1 cellular context compared by ENCODE assay signal in the genomic region with DNA sequence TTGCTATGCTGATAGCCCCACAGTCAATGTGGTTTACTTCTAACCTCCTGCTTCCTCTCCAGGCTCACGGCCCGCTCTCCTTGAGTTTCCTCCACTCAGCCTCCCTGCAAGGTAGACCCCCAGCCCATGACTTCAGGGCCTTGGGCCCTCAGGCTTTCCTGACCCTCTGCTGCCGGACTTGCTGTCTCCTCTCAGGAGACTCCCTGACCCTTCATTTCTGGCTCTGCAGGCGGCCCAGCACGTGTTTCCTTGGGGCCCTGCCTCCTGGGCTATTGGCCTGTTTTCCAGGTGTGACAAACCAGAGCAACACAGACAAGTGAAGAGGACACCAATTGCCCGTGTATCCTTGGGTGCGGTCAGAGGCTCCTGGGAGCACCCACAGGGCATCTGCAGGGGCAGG.
A peak's percentile ranks its signal among the peaks of the same experiment; 100 is the strongest.
TF ChIP-seq lines count a peak whose summit lies in the region.

No MANE protein-coding gene starts in this region.

TF ChIP-seq in H1, 55 proteins besides CTCF, POLR2A, EP300 and RAD21:
- TF ChIP-seq MAFK (IDR thresholded peaks at IDR 0.05; ENCODE audit: low read depth, low read length) = no peak
- TF ChIP-seq, protein P1, sequence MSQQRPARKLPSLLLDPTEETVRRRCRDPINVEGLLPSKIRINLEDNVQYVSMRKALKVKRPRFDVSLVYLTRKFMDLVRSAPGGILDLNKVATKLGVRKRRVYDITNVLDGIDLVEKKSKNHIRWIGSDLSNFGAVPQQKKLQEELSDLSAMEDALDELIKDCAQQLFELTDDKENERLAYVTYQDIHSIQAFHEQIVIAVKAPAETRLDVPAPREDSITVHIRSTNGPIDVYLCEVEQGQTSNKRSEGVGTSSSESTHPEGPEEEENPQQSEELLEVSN (IDR thresholded peaks at IDR 0.05) = peak; percentile 52; the same call in 1 of the 2 replicates
